In genomic region chr17:5419356-5419958, GRCh38 we compare ENCODE assay signal across 1 cellular context.
A peak's percentile ranks its signal among the peaks of the same experiment; 100 is the strongest.
TF ChIP-seq lines count a peak whose summit lies in the region.

Gene NUP88 (minus strand): TSS chr17:5419662. CDS start chr17:5419650, 12 bp downstream.

TF ChIP-seq in K562, 482 proteins besides CTCF, POLR2A, EP300 and RAD21 (continued from another document and continues in another):
- TF ChIP-seq KLF16 (IDR thresholded peaks at IDR 0.05) = no peak
- TF ChIP-seq ILK (tag; IDR thresholded peaks at IDR 0.05; ENCODE audit: borderline replicate concordance, low read depth) = no peak
- TF ChIP-seq TCF3 (CRISPR knock-in tag; IDR thresholded peaks at IDR 0.05) = no peak
- no peak for TF ChIP-seq DACH1 (IDR thresholded peaks at IDR 0.05; ENCODE audit: partially characterized antibody)
- no peak for TF ChIP-seq GATAD2A (IDR thresholded peaks at IDR 0.05)
- no peak for TF ChIP-seq ZNF699 (CRISPR knock-in tag; IDR thresholded peaks at IDR 0.05; ENCODE audit: insufficient replicate concordance)
- no peak for TF ChIP-seq HDAC6 (IDR thresholded peaks at IDR 0.05; ENCODE audit: low read depth, low read length)
- TF ChIP-seq, protein P1, sequence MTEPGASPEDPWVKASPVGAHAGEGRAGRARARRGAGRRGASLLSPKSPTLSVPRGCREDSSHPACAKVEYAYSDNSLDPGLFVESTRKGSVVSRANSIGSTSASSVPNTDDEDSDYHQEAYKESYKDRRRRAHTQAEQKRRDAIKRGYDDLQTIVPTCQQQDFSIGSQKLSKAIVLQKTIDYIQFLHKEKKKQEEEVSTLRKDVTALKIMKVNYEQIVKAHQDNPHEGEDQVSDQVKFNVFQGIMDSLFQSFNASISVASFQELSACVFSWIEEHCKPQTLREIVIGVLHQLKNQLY (CRISPR knock-in tag; conservative IDR thresholded peaks at IDR 0.05) = no peak
- peak; percentile 43 to 57; a peak in 3 of 4 replicates for TF ChIP-seq NRF1 (conservative IDR thresholded peaks at IDR 0.05 in 1 of 2, IDR thresholded peaks at IDR 0.05 in 1 of 2)
- no peak for TF ChIP-seq PTRF (tag; IDR thresholded peaks at IDR 0.05)
- TF ChIP-seq PHF21A (IDR thresholded peaks at IDR 0.05; ENCODE audit: borderline replicate concordance, low read depth) = no peak
- TF ChIP-seq NR2C1 (IDR thresholded peaks at IDR 0.05) = peak; percentile 41
- peak; percentile 25; the same call in 1 of the 2 replicates for TF ChIP-seq NR2C1 (tag; IDR thresholded peaks at IDR 0.05)
- TF ChIP-seq, protein P2, sequence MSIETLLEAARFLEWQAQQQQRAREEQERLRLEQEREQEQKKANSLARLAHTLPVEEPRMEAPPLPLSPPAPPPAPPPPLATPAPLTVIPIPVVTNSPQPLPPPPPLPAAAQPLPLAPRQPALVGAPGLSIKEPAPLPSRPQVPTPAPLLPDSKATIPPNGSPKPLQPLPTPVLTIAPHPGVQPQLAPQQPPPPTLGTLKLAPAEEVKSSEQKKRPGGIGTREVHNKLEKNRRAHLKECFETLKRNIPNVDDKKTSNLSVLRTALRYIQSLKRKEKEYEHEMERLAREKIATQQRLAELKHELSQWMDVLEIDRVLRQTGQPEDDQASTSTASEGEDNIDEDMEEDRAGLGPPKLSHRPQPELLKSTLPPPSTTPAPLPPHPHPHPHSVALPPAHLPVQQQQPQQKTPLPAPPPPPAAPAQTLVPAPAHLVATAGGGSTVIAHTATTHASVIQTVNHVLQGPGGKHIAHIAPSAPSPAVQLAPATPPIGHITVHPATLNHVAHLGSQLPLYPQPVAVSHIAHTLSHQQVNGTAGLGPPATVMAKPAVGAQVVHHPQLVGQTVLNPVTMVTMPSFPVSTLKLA (conservative IDR thresholded peaks at IDR 0.05) = no peak
- TF ChIP-seq GTF2F1 (IDR thresholded peaks at IDR 0.05; ENCODE audit: low read depth, low read length) = no peak
- TF ChIP-seq SMAD1 (IDR thresholded peaks at IDR 0.05; ENCODE audit: low read depth, low read length, partially characterized antibody) = no peak
- no peak for TF ChIP-seq RUNX1 (IDR thresholded peaks at IDR 0.05; ENCODE audit: low read depth)
- TF ChIP-seq SMARCB1 (IDR thresholded peaks at IDR 0.05; ENCODE audit: insufficient read length, low read depth) = no peak
- TF ChIP-seq CHD2 (IDR thresholded peaks at IDR 0.05; ENCODE audit: low read depth, low read length) = no peak
- TF ChIP-seq TAF9B (IDR thresholded peaks at IDR 0.05; ENCODE audit: partially characterized antibody) = peak; percentile 82
- TF ChIP-seq ZNF212 (CRISPR knock-in tag; IDR thresholded peaks at IDR 0.05) = no peak
- TF ChIP-seq RHOXF2B (CRISPR knock-in tag; conservative IDR thresholded peaks at IDR 0.05) = no peak
- TF ChIP-seq, protein P3, sequence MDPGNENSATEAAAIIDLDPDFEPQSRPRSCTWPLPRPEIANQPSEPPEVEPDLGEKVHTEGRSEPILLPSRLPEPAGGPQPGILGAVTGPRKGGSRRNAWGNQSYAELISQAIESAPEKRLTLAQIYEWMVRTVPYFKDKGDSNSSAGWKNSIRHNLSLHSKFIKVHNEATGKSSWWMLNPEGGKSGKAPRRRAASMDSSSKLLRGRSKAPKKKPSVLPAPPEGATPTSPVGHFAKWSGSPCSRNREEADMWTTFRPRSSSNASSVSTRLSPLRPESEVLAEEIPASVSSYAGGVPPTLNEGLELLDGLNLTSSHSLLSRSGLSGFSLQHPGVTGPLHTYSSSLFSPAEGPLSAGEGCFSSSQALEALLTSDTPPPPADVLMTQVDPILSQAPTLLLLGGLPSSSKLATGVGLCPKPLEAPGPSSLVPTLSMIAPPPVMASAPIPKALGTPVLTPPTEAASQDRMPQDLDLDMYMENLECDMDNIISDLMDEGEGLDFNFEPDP (CRISPR knock-in tag; IDR thresholded peaks at IDR 0.05) = no peak
- no peak for TF ChIP-seq DMBX1 (CRISPR knock-in tag; IDR thresholded peaks at IDR 0.05; ENCODE audit: borderline replicate concordance)
- TF ChIP-seq POLR3G (IDR thresholded peaks at IDR 0.05; ENCODE audit: extremely low read depth, insufficient read length, insufficient replicate concordance) = no peak
- TF ChIP-seq, protein P4, sequence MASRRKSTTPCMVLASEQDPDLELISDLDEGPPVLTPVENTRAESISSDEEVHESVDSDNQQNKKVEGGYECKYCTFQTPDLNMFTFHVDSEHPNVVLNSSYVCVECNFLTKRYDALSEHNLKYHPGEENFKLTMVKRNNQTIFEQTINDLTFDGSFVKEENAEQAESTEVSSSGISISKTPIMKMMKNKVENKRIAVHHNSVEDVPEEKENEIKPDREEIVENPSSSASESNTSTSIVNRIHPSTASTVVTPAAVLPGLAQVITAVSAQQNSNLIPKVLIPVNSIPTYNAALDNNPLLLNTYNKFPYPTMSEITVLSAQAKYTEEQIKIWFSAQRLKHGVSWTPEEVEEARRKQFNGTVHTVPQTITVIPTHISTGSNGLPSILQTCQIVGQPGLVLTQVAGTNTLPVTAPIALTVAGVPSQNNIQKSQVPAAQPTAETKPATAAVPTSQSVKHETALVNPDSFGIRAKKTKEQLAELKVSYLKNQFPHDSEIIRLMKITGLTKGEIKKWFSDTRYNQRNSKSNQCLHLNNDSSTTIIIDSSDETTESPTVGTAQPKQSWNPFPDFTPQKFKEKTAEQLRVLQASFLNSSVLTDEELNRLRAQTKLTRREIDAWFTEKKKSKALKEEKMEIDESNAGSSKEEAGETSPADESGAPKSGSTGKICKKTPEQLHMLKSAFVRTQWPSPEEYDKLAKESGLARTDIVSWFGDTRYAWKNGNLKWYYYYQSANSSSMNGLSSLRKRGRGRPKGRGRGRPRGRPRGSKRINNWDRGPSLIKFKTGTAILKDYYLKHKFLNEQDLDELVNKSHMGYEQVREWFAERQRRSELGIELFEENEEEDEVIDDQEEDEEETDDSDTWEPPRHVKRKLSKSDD (conservative IDR thresholded peaks at IDR 0.05; ENCODE audit: low read length) = no peak
- TF ChIP-seq, protein P5, sequence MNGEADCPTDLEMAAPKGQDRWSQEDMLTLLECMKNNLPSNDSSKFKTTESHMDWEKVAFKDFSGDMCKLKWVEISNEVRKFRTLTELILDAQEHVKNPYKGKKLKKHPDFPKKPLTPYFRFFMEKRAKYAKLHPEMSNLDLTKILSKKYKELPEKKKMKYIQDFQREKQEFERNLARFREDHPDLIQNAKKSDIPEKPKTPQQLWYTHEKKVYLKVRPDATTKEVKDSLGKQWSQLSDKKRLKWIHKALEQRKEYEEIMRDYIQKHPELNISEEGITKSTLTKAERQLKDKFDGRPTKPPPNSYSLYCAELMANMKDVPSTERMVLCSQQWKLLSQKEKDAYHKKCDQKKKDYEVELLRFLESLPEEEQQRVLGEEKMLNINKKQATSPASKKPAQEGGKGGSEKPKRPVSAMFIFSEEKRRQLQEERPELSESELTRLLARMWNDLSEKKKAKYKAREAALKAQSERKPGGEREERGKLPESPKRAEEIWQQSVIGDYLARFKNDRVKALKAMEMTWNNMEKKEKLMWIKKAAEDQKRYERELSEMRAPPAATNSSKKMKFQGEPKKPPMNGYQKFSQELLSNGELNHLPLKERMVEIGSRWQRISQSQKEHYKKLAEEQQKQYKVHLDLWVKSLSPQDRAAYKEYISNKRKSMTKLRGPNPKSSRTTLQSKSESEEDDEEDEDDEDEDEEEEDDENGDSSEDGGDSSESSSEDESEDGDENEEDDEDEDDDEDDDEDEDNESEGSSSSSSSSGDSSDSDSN (IDR thresholded peaks at IDR 0.05; ENCODE audit: borderline replicate concordance in 1 of 2, low read depth in 2 of 2, low read length in 2 of 2) = no peak
- no peak for TF ChIP-seq ZKSCAN1 (IDR thresholded peaks at IDR 0.05; ENCODE audit: low read depth, low read length)
- no peak for TF ChIP-seq CHD7 (IDR thresholded peaks at IDR 0.05; ENCODE audit: low read depth, low read length)
- no peak for TF ChIP-seq BDP1 (IDR thresholded peaks at IDR 0.05; ENCODE audit: insufficient read depth, insufficient read length)
- no peak for TF ChIP-seq IRF2 (CRISPR knock-in tag; IDR thresholded peaks at IDR 0.05)
- peak; percentile 80 for TF ChIP-seq SIN3B (IDR thresholded peaks at IDR 0.05; ENCODE audit: low read depth)
- TF ChIP-seq HNRNPK (IDR thresholded peaks at IDR 0.05; ENCODE audit: low read depth, low read length, poor library complexity, severe bottlenecking) = no peak
- TF ChIP-seq IRF9 (tag; IDR thresholded peaks at IDR 0.05) = no peak
- no peak for TF ChIP-seq ZNF232 (CRISPR knock-in tag; IDR thresholded peaks at IDR 0.05)
- no peak for TF ChIP-seq ZBTB2 (IDR thresholded peaks at IDR 0.05)
- TF ChIP-seq RBM15 (IDR thresholded peaks at IDR 0.05; ENCODE audit: insufficient read depth, low read length) = no peak
